ENCODE assay signal across 1 cellular context in genomic region chr6:33697845-33698244, GRCh38.
TF ChIP-seq lines count a peak whose summit lies in the region.

No MANE protein-coding gene starts in this region.

TF ChIP-seq in H1, 55 proteins besides CTCF, POLR2A, EP300 and RAD21:
- no peak for TF ChIP-seq RBBP5 (IDR thresholded peaks at IDR 0.05; ENCODE audit: borderline replicate concordance, low read depth, low read length)
- TF ChIP-seq TEAD4 (IDR thresholded peaks at IDR 0.05; ENCODE audit: low read depth, low read length) = no peak
- TF ChIP-seq POU5F1 (IDR thresholded peaks at IDR 0.05; ENCODE audit: low read depth, low read length) = no peak
- TF ChIP-seq RNF2 (IDR thresholded peaks at IDR 0.05; ENCODE audit: borderline replicate concordance, low read depth, low read length, missing control alignments, poor library complexity, severe bottlenecking) = no peak
- TF ChIP-seq EGR1 (IDR thresholded peaks at IDR 0.05; ENCODE audit: borderline replicate concordance, low read depth, low read length) = no peak
- no peak for TF ChIP-seq CHD7 (IDR thresholded peaks at IDR 0.05; ENCODE audit: insufficient replicate concordance, low read length)
- TF ChIP-seq JUN (IDR thresholded peaks at IDR 0.05; ENCODE audit: low read depth, low read length) = no peak
- no peak for TF ChIP-seq MAFK (IDR thresholded peaks at IDR 0.05; ENCODE audit: low read depth, low read length)
- no peak for TF ChIP-seq GTF2F1 (IDR thresholded peaks at IDR 0.05; ENCODE audit: borderline replicate concordance, low read depth, low read length)
- TF ChIP-seq YY1 (IDR thresholded peaks at IDR 0.05; ENCODE audit: low read depth, low read length) = no peak
- TF ChIP-seq HDAC6 (IDR thresholded peaks at IDR 0.05; ENCODE audit: low read depth, low read length) = no peak
TF ChIP-seq in H1: peak in this region for 0.
